Comparison of ENCODE assay signal across 18 cellular contexts in the genomic region with DNA sequence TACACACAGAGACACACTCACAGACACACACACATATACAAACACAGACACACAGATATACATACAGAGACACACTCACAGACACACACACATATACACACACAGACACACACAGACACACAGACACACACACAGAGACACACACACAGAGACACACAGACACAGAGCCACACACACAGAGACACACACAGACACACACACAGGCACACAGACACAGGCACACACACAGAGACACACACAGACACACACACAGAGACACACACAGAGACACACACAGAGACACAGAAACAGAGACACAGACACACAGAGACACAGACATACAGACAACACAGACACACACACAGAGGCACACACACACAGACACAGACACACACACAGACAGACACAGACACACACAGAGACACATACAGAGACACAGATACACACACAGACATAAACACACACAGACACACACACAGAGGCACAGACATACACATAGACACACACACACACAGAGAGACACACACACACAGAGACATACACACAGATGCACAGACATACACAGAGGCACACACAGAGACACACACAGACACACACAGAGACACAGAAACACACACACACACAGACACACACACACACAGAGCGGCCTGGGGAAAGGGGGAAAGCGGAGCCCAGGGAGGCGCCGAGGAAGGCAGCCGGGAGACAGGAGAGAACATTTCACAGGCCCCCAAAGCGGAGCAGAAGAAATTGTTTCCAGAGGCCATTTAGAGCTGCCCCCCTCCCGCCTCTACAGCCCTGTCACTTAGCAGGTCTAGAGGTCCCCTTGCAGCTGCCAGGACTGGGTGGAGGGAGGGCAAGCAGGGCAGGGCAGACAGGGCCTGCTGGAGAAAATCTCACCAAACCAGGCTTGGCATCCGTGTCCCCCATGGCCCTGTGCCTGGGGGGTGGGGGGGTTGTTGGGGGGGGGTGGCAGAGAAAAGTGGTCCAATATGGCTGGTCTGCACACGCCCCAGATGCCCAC. TPM values are rescaled to one million over a fixed set of nuclear protein-coding genes. Genes with fewer than 3 reads are reported as not detected.
"Had no signal": no experiment of that assay in that cellular context is flagged by ENCODE, and none has a peak within 500 bp of the region (broad histone marks: within the 10 kb centered on the region; RNA-seq: fewer than 3 reads in every experiment).

No MANE protein-coding gene starts in this region.

- ATAC-seq: gastrocnemius medialis had no signal

- H3K36me3 Mint-ChIP-seq: activated naive CD8-positive, alpha-beta T cell treated with anti-CD3 and anti-CD28 coated beads, Interleukin-2, amount 10 ng/mL, durations not matched to agents 7 days and 5 days; mesothelial cell of epicardium had no signal

- H3K4me3 ChIP-seq: gastrocnemius medialis, heart right ventricle, lung, ovary, thyroid gland had no signal

- H3K36me3 ChIP-seq: gastrocnemius medialis, heart right ventricle, ovary, thyroid gland had no signal

- H3K4me1 ChIP-seq: gastrocnemius medialis, thyroid gland had no signal

- H3K9me3 ChIP-seq: gastrocnemius medialis, ovary, thyroid gland had no signal

- H3K27me3 ChIP-seq: gastrocnemius medialis, ovary, thyroid gland had no signal

- H3K27ac ChIP-seq: gastrocnemius medialis, heart right ventricle, ovary, thyroid gland had no signal

- H3K27ac Mint-ChIP-seq: activated CD4-positive, alpha-beta T cell treated with anti-CD3 and anti-CD28 coated beads, Interleukin-2, amount 10 ng/mL, durations not matched to agents 24 days and 14 days; activated naive CD8-positive, alpha-beta T cell treated with anti-CD3 and anti-CD28 coated beads, Interleukin-2, amount 10 ng/mL, durations not matched to agents 7 days and 5 days; dendritic cell treated with granulocyte-macrophage colony-stimulating factor and Interleukin-4, amounts not matched to agents 40 ng/mL and 50 ng/mL, for 4 days; endodermal cell; mesothelial cell of epicardium; nephron progenitor cell; T-helper 2 cell treated with Interferon-gamma antibody and Interleukin-4, amounts not matched to agents 5 μg/mL and 100 μg/mL, for 36 hours had no signal

- H3K4me1 Mint-ChIP-seq: activated CD4-positive, alpha-beta T cell treated with anti-CD3 and anti-CD28 coated beads, Interleukin-2, amount 10 ng/mL, durations not matched to agents 24 days and 14 days; activated naive CD8-positive, alpha-beta T cell treated with anti-CD3 and anti-CD28 coated beads, Interleukin-2, amount 10 ng/mL, durations not matched to agents 7 days and 5 days; endodermal cell; mesothelial cell of epicardium had no signal

- H3K4me3 Mint-ChIP-seq: activated CD4-positive, alpha-beta T cell treated with anti-CD3 and anti-CD28 coated beads, Interleukin-2, amount 10 ng/mL, durations not matched to agents 24 days and 14 days; activated naive CD8-positive, alpha-beta T cell treated with anti-CD3 and anti-CD28 coated beads, Interleukin-2, amount 10 ng/mL, durations not matched to agents 7 days and 5 days; dendritic cell treated with granulocyte-macrophage colony-stimulating factor and Interleukin-4, amounts not matched to agents 40 ng/mL and 50 ng/mL, for 4 days; endodermal cell; mesothelial cell of epicardium; nephron progenitor cell; T-helper 2 cell treated with Interferon-gamma antibody and Interleukin-4, amounts not matched to agents 5 μg/mL and 100 μg/mL, for 36 hours had no signal

- H3K27me3 Mint-ChIP-seq: activated CD4-positive, alpha-beta T cell treated with anti-CD3 and anti-CD28 coated beads, Interleukin-2, amount 10 ng/mL, durations not matched to agents 24 days and 14 days; activated naive CD8-positive, alpha-beta T cell treated with anti-CD3 and anti-CD28 coated beads, Interleukin-2, amount 10 ng/mL, durations not matched to agents 7 days and 5 days had no signal

- DNase-seq: activated CD4-positive, alpha-beta T cell treated with anti-CD3 and anti-CD28 coated beads, Interleukin-2, amount 10 ng/mL, durations not matched to agents 24 days and 14 days; activated CD4-positive, CD25-positive, alpha-beta regulatory T cell; activated naive CD4-positive, alpha-beta T cell; activated naive CD8-positive, alpha-beta T cell treated with anti-CD3 and anti-CD28 coated beads, Interleukin-2, amount 10 ng/mL, durations not matched to agents 7 days and 5 days; activated T-cell treated with anti-CD3 and anti-CD28 coated beads for 4 hours; anterior cingulate cortex; endodermal cell; gastrocnemius medialis; heart right ventricle; nephron progenitor cell; ovary; stimulated activated CD4-positive, alpha-beta T cell treated with anti-CD3 and anti-CD28 coated beads, Interleukin-12 subunit alpha, Interleukin-12 subunit beta, amount 100 ng/mL, for 4 hours; stimulated activated CD4-positive, alpha-beta T cell treated with anti-CD3 and anti-CD28 coated beads, Interleukin-2, amount 100 ng/mL, for 24 hours; thyroid gland had no signal

- H3K9me3 Mint-ChIP-seq: activated CD4-positive, alpha-beta T cell treated with anti-CD3 and anti-CD28 coated beads, Interleukin-2, amount 10 ng/mL, durations not matched to agents 24 days and 14 days; T-helper 2 cell treated with Interferon-gamma antibody and Interleukin-4, amounts not matched to agents 5 μg/mL and 100 μg/mL, for 36 hours had no signal

RNA-seq across cellular contexts. Expression of a gene that starts 38.9 kb away (rescaled TPM):
- total RNA-seq: activated CD4-positive, alpha-beta T cell treated with anti-CD3 and anti-CD28 coated beads, Interleukin-2, amount 10 ng/mL, durations not matched to agents 24 days and 14 days; activated naive CD8-positive, alpha-beta T cell treated with anti-CD3 and anti-CD28 coated beads, Interleukin-2, amount 10 ng/mL, durations not matched to agents 7 days and 5 days had no signal
